Comparison of ENCODE assay signal across 17 cellular contexts in genomic region chr4:127012549-127012948, GRCh38.
DNase-seq lines count a peak whose midpoint lies in the region; ATAC-seq, FAIRE-seq and TF ChIP-seq lines count a peak whose summit lies in the region.
"Had no signal": no experiment of that assay in that cellular context is flagged by ENCODE, and none has a peak within 500 bp of the region (broad histone marks: within the 10 kb centered on the region; RNA-seq: fewer than 3 reads in every experiment).

No MANE protein-coding gene starts in this region.

- H3K4me3 Mint-ChIP-seq in astrocyte (ENCODE audit: unreplicated experiment): no peak overlapping the region
- H3K4me3 Mint-ChIP-seq in naive thymus-derived CD4-positive, alpha-beta T cell: no peak overlapping the region
- H3K4me3 Mint-ChIP-seq: memory B cell had no signal

- no peaks in the 10 kb centered on the region for H3K27me3 Mint-ChIP-seq in astrocyte (ENCODE audit: low read depth, unreplicated experiment)
- no peaks in the 10 kb centered on the region for H3K27me3 Mint-ChIP-seq in naive thymus-derived CD4-positive, alpha-beta T cell
- H3K27me3 Mint-ChIP-seq: memory B cell had no signal

- intact Hi-C loops in naive thymus-derived CD4-positive, alpha-beta T cell (cut with micrococcal nuclease): no loop called here

- no peaks in the 10 kb centered on the region for H3K4me1 Mint-ChIP-seq in astrocyte (ENCODE audit: low read depth, unreplicated experiment)
- no peaks in the 10 kb centered on the region for H3K4me1 Mint-ChIP-seq in naive thymus-derived CD4-positive, alpha-beta T cell
- H3K4me1 Mint-ChIP-seq: memory B cell had no signal

- CTCF ChIA-PET in naive thymus-derived CD4-positive, alpha-beta T cell (lab: Charles Lee): no interaction called here

- H3K27me3 ChIP-seq in astrocyte (ENCODE audit: insufficient read depth, low read length): peaks cover 3% of the 10 kb centered on the region
- no peaks in the 10 kb centered on the region for H3K27me3 ChIP-seq in naive thymus-derived CD4-positive, alpha-beta T cell (ENCODE audit: control insufficient read depth in 2 of 2, insufficient read depth in 2 of 2, low read length in 2 of 2)
- H3K27me3 ChIP-seq: body of pancreas had no signal

- peaks cover 2% of the 10 kb centered on the region for H3K9me3 Mint-ChIP-seq in astrocyte (ENCODE audit: unreplicated experiment)
- H3K9me3 Mint-ChIP-seq in naive thymus-derived CD4-positive, alpha-beta T cell: peaks cover 1 to 18% (median 4%) of the 10 kb centered on the region in 11 donors

- no peaks in the 10 kb centered on the region for H3K9me3 ChIP-seq in astrocyte (ENCODE audit: insufficient read depth, low read depth, low read length)
- H3K9me3 ChIP-seq in naive thymus-derived CD4-positive, alpha-beta T cell (ENCODE audit: control insufficient read depth in 2 of 3, low read length in 3 of 3): no peaks in the 10 kb centered on the region
- H3K9me3 ChIP-seq: body of pancreas, thoracic aorta had no signal

- POLR2A ChIA-PET in naive thymus-derived CD4-positive, alpha-beta T cell (lab: Charles Lee): no interaction called here

- no peak overlapping the region for H3K27ac ChIP-seq in astrocyte (ENCODE audit: low read depth, low read length)
- no peak overlapping the region for H3K27ac ChIP-seq in naive thymus-derived CD4-positive, alpha-beta T cell (ENCODE audit: low read depth, low read length)
- H3K27ac ChIP-seq: body of pancreas, thoracic aorta had no signal

- no peak overlapping the region for H3K9ac ChIP-seq in astrocyte (ENCODE audit: low read length)

- no peak overlapping the region for H3K4me3 ChIP-seq in astrocyte (ENCODE audit: insufficient read depth, low read depth, low read length)
- no peak overlapping the region for H3K4me3 ChIP-seq in naive thymus-derived CD4-positive, alpha-beta T cell (ENCODE audit: low read length)
- H3K4me3 ChIP-seq: body of pancreas, thoracic aorta had no signal

- H3K4me1 ChIP-seq in astrocyte (ENCODE audit: insufficient read depth, low read length): peaks cover 2% of the 10 kb centered on the region
- no peaks in the 10 kb centered on the region for H3K4me1 ChIP-seq in naive thymus-derived CD4-positive, alpha-beta T cell (ENCODE audit: control insufficient read depth in 2 of 2, insufficient read depth in 2 of 2, low read length in 2 of 2)
- H3K4me1 ChIP-seq: body of pancreas had no signal

- ATAC-seq in GM21717 (IDR thresholded peaks at IDR 0.05; ENCODE audit: unreplicated experiment): no peak
- no peak for ATAC-seq in activated CD4-positive, CD25-positive, alpha-beta regulatory T cell treated with anti-CD3 and anti-CD28 coated beads, Interleukin-2, amount 50 U/mL, for 24 hours
- ATAC-seq in naive thymus-derived CD4-positive, alpha-beta T cell: no peak
- ATAC-seq: body of pancreas, right cardiac atrium had no signal

- no peak overlapping the region for H3K4me2 ChIP-seq in astrocyte (ENCODE audit: low read length)

- TF ChIP-seq CTCF in astrocyte (IDR thresholded peaks at IDR 0.05; ENCODE audit: insufficient read depth, low read depth, low read length): no peak

- no peaks in the 10 kb centered on the region for H4K20me1 ChIP-seq in astrocyte (ENCODE audit: insufficient read depth, low read length)

- FAIRE-seq in astrocyte (lab: Jason Lieb, UNC): peak; percentile 26
- FAIRE-seq: frontal cortex had no signal

- DNase-seq in AG08395 (ENCODE audit: low spot score): peak; percentile 9
- peak; percentile 34 for DNase-seq in HCEC 1CT
- peak; percentile 85 for DNase-seq in astrocyte (ENCODE audit: low read depth)
- DNase-seq in glomerular visceral epithelial cell (ENCODE audit: extremely low spot score): peak; percentile 81
- no peak for DNase-seq in T1000 (lab: John Stamatoyannopoulos, UW)
- DNase-seq in naive thymus-derived CD4-positive, alpha-beta T cell: no peak
- DNase-seq: activated gamma-delta T cell; body of pancreas; Calu3; MV-4-11; right cardiac atrium; stimulated activated CD4-positive, alpha-beta T cell treated with anti-CD3 and anti-CD28 coated beads, Interleukin-2, amount 100 ng/mL, for 24 hours had no signal

- H2AFZ ChIP-seq in astrocyte (ENCODE audit: low read depth, low read length): no peak overlapping the region

- H3K27ac Mint-ChIP-seq in astrocyte (ENCODE audit: unreplicated experiment): no peak overlapping the region
- H3K27ac Mint-ChIP-seq in naive thymus-derived CD4-positive, alpha-beta T cell: no peak overlapping the region
- H3K27ac Mint-ChIP-seq: memory B cell had no signal

- no peaks in the 10 kb centered on the region for H3K36me3 ChIP-seq in astrocyte (ENCODE audit: insufficient read depth, low read length)
- H3K36me3 ChIP-seq in naive thymus-derived CD4-positive, alpha-beta T cell (ENCODE audit: control insufficient read depth in 2 of 3, insufficient read depth in 3 of 3, low read length in 3 of 3): no peaks in the 10 kb centered on the region
- H3K36me3 ChIP-seq: thoracic aorta had no signal

- no peaks in the 10 kb centered on the region for H3K36me3 Mint-ChIP-seq in astrocyte (ENCODE audit: low read depth, unreplicated experiment)
- H3K36me3 Mint-ChIP-seq in naive thymus-derived CD4-positive, alpha-beta T cell: no peaks in the 10 kb centered on the region
- H3K36me3 Mint-ChIP-seq: memory B cell had no signal

- H3K79me2 ChIP-seq in astrocyte (ENCODE audit: insufficient read depth, low read length): no peaks in the 10 kb centered on the region

Comparison
In these comparisons a context has a peak if more than half of its experiments do, and no peak if none do; other contexts are left out.
1. DNase-seq: peak in AG08395 (single experiment), HCEC 1CT (single experiment), astrocyte (single experiment) and glomerular visceral epithelial cell (single experiment); none in T1000 (single experiment) and naive thymus-derived CD4-positive, alpha-beta T cell (0 of 9).